In genomic region chr20:4759100-4759884, GRCh38 we compare ENCODE assay signal across 9 cellular contexts. TPM values are rescaled to one million over a fixed set of nuclear protein-coding genes. Genes with fewer than 3 reads are reported as not detected.
A peak's percentile ranks its signal among the peaks of the same experiment; 100 is the strongest.
DNase-seq lines count a peak whose midpoint lies in the region; TF ChIP-seq lines count a peak whose summit lies in the region.
"Not testable (repeated sequence)": the region's sequence is repeated elsewhere in the genome, so short reads cannot be mapped to it uniquely, and the experiment has no call there.
"Had no signal": no experiment of that assay in that cellular context is flagged by ENCODE, and none has a peak within 500 bp of the region (broad histone marks: within the 10 kb centered on the region; RNA-seq: fewer than 3 reads in every experiment).

No MANE protein-coding gene starts in this region.

- H3K9me3 Mint-ChIP-seq in Caco-2 (ENCODE audit: unreplicated experiment); nephron: not testable (repeated sequence)
- peaks cover 17% of the 10 kb centered on the region for H3K9me3 Mint-ChIP-seq in endodermal cell

- H3K27ac Mint-ChIP-seq in Caco-2 (ENCODE audit: unreplicated experiment); nephron: not testable (repeated sequence)
- peak overlapping the region; percentile 40 for H3K27ac Mint-ChIP-seq in endodermal cell

- intact Hi-C loops in Caco-2 (cut with micrococcal nuclease; ENCODE audit: unreplicated experiment): not testable (repeated sequence)

- TF ChIP-seq CTCF in Caco-2 (IDR thresholded peaks at IDR 0.05; ENCODE audit: insufficient read depth in 1 of 2, low read depth in 1 of 2, low read length in 1 of 2, severe bottlenecking in 1 of 2, unreplicated experiment in 1 of 2): peak; percentile 35 to 52
- peak; percentile 79 for TF ChIP-seq CTCF in endodermal cell (conservative IDR thresholded peaks at IDR 0.05)
- peak in 2 of 3 experiments; percentile 9 to 31 for TF ChIP-seq CTCF in nephron (IDR thresholded peaks at IDR 0.05; ENCODE audit: unreplicated experiment in 3 of 3)

- peaks cover 27% of the 10 kb centered on the region for H3K27me3 Mint-ChIP-seq in Caco-2 (ENCODE audit: insufficient read depth, unreplicated experiment)
- peaks cover 59% of the 10 kb centered on the region for H3K27me3 Mint-ChIP-seq in endodermal cell (ENCODE audit: insufficient read depth)
- peaks cover 56% of the 10 kb centered on the region for H3K27me3 Mint-ChIP-seq in nephron (ENCODE audit: low read depth)

- POLR2A ChIA-PET in Caco-2 (lab: Charles Lee): not testable (repeated sequence)

- not testable (repeated sequence) for H3K36me3 Mint-ChIP-seq in Caco-2 (ENCODE audit: insufficient read depth, unreplicated experiment); endodermal cell (ENCODE audit: low read depth); nephron (ENCODE audit: low read depth)

- not testable (repeated sequence) for H3K4me3 Mint-ChIP-seq in Caco-2 (ENCODE audit: unreplicated experiment); nephron
- H3K4me3 Mint-ChIP-seq in endodermal cell: peak overlapping the region; percentile 30

- not testable (repeated sequence) for H3K4me3 ChIP-seq in Caco-2 (ENCODE audit: low read depth, low read length); endodermal cell (ENCODE audit: low read length)
- H3K4me3 ChIP-seq in Jurkat, Clone E6-1 (ENCODE audit: low read length): peak overlapping the region; percentile 33

- not testable (repeated sequence) for H3K27ac ChIP-seq in endodermal cell (ENCODE audit: low read depth, low read length)

- BruUV-seq in Caco-2 (replicated peaks; lab: Mats Ljungman, UMichigan): not testable (repeated sequence)

- 80 to 84% methylated on average over 10 to 16 of the region's 16 CpGs for WGBS in endodermal cell (ENCODE audit: insufficient coverage in 1 of 2, insufficient read length in 1 of 2), 2 experiments

- H3K36me3 ChIP-seq in Caco-2 (ENCODE audit: control insufficient read depth, insufficient read depth, low read length); endodermal cell (ENCODE audit: control insufficient read depth, insufficient read depth, low read length): not testable (repeated sequence)

- CTCF ChIA-PET in Caco-2 (lab: Charles Lee): interaction anchor here (0.5 to 1.1 kb wide), 7 partner anchors 11 to 813 kb away, joined by 3 to 7 read pairs (median 3); no protein-coding TSS in a partner anchor

- H3K9ac ChIP-seq in endodermal cell (ENCODE audit: extremely low read depth, low read length, poor library complexity, severe bottlenecking): not testable (repeated sequence)

- not testable (repeated sequence) for H3K4me1 ChIP-seq in Caco-2; endodermal cell (ENCODE audit: control insufficient read depth, insufficient read depth, low read length)

- DNase-seq in Caco-2 (peak; percentile 49 to 59), NCI-H69 (lab: John Stamatoyannopoulos, UW) (peak; percentile 90), T-helper 9 cell (peak; percentile 28), endodermal cell (peak; percentile 89)
- DNase-seq in Jurkat, Clone E6-1 (ENCODE audit: low read depth, low spot score): peak; percentile 40
- DNase-seq in activated T-cell treated with anti-CD3 and anti-CD28 coated beads, Interleukin-2, amount 50 U/mL, for 48 hours: peak; percentile 73 to 75
- DNase-seq in stimulated activated CD8-positive, alpha-beta memory T cell treated with anti-CD3 and anti-CD28 coated beads, Interleukin-4, amount 100 ng/mL, for 24 hours (ENCODE audit: low read depth): peak; percentile 16

- H3K27me3 ChIP-seq in Caco-2 (replicated peaks; ENCODE audit: control insufficient read depth, insufficient read depth, low read length): not testable (repeated sequence)
- peaks cover 11% of the 10 kb centered on the region for H3K27me3 ChIP-seq in endodermal cell (ENCODE audit: control insufficient read depth, insufficient read depth, low read length, poor library complexity, severe bottlenecking)

- not testable (repeated sequence) for H3K9me3 ChIP-seq in Caco-2; endodermal cell (ENCODE audit: control insufficient read depth, low read length)

- not testable (repeated sequence) for H3K4me1 Mint-ChIP-seq in Caco-2 (ENCODE audit: low read depth, unreplicated experiment); endodermal cell; nephron

RNA-seq across cellular contexts. Expression of gene PRND, which starts 37.6 kb away (rescaled TPM):
- total RNA-seq in Caco-2 (2022) (not detected in 2 replicates), endodermal cell (under 1 TPM; 0.24 to 0.88 TPM)
- not detected for polyA plus RNA-seq in Jurkat, Clone E6-1 (2012; ENCODE audit: insufficient read depth, insufficient read length)
- polyA plus RNA-seq in endodermal cell (2013, experiment 1 of 2): 0.32 TPM
- 0.21 TPM for polyA plus RNA-seq in endodermal cell (2013, experiment 2 of 2)
- total RNA-seq: natural killer cell treated with Interleukin-12 subunit alpha and Interleukin-12 subunit beta and Interleukin-15 and Interleukin-18, amount 100 ng/mL, for 72 hours had no signal

Comparison
In these comparisons a context has a peak if more than half of its experiments do, and no peak if none do; other contexts are left out.
1. DNase-seq: peak in every context shown above with its lines; median percentile 90 in NCI-H69; 89 in endodermal cell; 74 in activated T-cell treated with anti-CD3 and anti-CD28 coated beads, Interleukin-2, amount 50 U/mL, for 48 hours; 54 in Caco-2; 40 in Jurkat, Clone E6-1; 28 in T-helper 9 cell; 16 in stimulated activated CD8-positive, alpha-beta memory T cell treated with anti-CD3 and anti-CD28 coated beads, Interleukin-4, amount 100 ng/mL, for 24 hours.
2. CTCF ChIP-seq: peak in every context shown above with its lines; median percentile 79 in endodermal cell; 44 in Caco-2; 20 in nephron.